Comparison of ENCODE assay signal across 8 cellular contexts in the genomic region with DNA sequence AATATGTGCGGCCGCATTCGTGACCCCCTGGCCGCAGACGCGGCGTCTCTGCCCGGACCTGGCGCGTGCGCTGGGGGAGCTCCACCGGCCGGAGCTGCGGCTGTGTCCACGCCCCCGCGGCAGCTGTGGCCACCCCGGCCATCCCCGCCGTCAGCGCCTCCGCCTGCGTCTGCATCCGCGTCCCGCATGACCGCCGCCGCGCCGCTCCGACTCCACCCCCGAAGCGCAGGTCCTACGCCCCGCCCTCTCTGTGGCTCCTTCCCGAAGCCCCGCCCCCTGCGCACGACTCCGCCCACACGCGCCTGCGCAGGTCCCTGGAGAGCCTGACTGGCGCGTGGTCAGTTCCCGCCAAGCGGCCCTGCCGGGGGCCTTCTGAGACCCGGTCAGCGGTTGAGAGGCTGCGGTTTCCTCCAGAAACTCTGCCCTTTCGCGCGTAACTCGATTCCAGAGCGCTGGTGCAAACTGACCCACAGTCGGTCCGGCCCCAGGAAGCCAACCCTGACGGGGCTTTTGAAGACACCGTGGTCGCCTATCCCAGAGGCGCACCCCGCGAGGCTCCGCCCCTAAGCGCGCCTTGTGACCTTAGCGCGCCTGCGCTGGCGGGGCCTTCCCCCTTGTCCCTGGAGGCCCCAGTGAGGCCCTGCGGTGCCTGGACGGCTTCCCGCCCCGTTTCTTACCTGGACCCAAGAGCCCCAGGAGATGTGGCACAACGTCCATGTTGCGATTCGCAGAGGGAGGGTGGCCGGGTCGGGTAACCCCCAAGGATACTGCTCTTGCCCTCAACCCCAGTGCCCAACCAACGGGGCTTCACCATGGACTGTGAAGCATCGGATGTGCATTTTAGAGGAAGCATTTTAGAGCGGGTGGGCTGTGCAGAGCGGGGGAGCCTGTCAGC. TPM values are rescaled to one million over a fixed set of nuclear protein-coding genes. Genes with fewer than 3 reads are reported as not detected.
DNase-seq lines count a peak whose midpoint lies in the region; ATAC-seq and TF ChIP-seq lines count a peak whose summit lies in the region.

A gene with protein sequence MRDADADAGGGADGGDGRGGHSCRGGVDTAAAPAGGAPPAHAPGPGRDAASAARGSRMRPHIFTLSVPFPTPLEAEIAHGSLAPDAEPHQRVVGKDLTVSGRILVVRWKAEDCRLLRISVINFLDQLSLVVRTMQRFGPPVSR (minus strand): TSS at position 554 of the 895 bp plus-strand sequence. CDS start 366 bp downstream, at position 188.

- H3K14ac ChIP-seq in trophoblast cell (ENCODE audit: low read length), result peak within 1 kb of the TSS; percentile 30

- H2BK120ac ChIP-seq in trophoblast cell (ENCODE audit: insufficient read depth, low read length, poor library complexity), result peak within 1 kb of the TSS; percentile 72

- no peaks in the 10 kb centered on the region for H3K9me3 ChIP-seq in SU-DHL-6 (ENCODE audit: insufficient read depth, low read length)
- no peaks in the 10 kb centered on the region for H3K9me3 ChIP-seq in trophoblast cell (ENCODE audit: insufficient read depth, low read depth, low read length)
- no peaks in the 10 kb centered on the region for H3K9me3 ChIP-seq in tibial nerve

- WGBS in trophoblast cell (ENCODE audit: extremely low coverage, insufficient coverage, insufficient read length), result no CpG with 5 or more reads among the region's 85 CpGs
- 9 to 49% methylated on average over 7 to 65 of the region's 85 CpGs for WGBS in tibial nerve, 2 donors

- DNase-seq in NCI-H1092 treated with DMSO at 0.1 percent for 48 hours (lab: John Stamatoyannopoulos, UW) (peak; percentile 92), Right ventricle myocardium superior (peak; percentile 95), trophoblast cell (peak; percentile 85 to 92), tibial nerve (ENCODE audit: low spot score in 2 of 2) (peak; percentile 86 to 90)
- peak; percentile 98 for DNase-seq in activated naive CD8-positive, alpha-beta T cell treated with anti-CD3 and anti-CD28 coated beads, Interleukin-2, amount 10 ng/mL, durations not matched to agents 7 days and 5 days

- H3K79me2 ChIP-seq in SU-DHL-6 (ENCODE audit: insufficient read depth, low read length) (no peaks in the 10 kb centered on the region), trophoblast cell (ENCODE audit: control insufficient read depth, insufficient read depth, low read length, poor library complexity) (no peaks in the 10 kb centered on the region)

- peaks cover 13% of the 10 kb centered on the region for H3K4me1 Mint-ChIP-seq in activated naive CD8-positive, alpha-beta T cell treated with anti-CD3 and anti-CD28 coated beads, Interleukin-2, amount 10 ng/mL, durations not matched to agents 7 days and 5 days

- peak within 1 kb of the TSS; percentile 78 for H3K9ac ChIP-seq in SU-DHL-6 (ENCODE audit: low read length)
- no peak within 1 kb of the TSS for H3K9ac ChIP-seq in trophoblast cell (ENCODE audit: low read length)

- peak; percentile 77 to 82 for TF ChIP-seq EP300 in tibial nerve (IDR thresholded peaks at IDR 0.05)

- H3K4me1 ChIP-seq in trophoblast cell (ENCODE audit: control insufficient read depth in 1 of 2, insufficient read depth in 2 of 2, low read length in 2 of 2), result peaks cover 5% of the 10 kb centered on the region in 2 experiments
- H3K4me1 ChIP-seq in tibial nerve, result peaks cover 0 to 12% (median 0%) of the 10 kb centered on the region in 4 donors

- H3K23ac ChIP-seq in trophoblast cell (ENCODE audit: low read length), result no peak within 1 kb of the TSS

- H3K4me2 ChIP-seq in SU-DHL-6 (ENCODE audit: low read depth, low read length, poor library complexity, severe bottlenecking), result peak within 1 kb of the TSS; percentile 89
- H3K4me2 ChIP-seq in trophoblast cell (ENCODE audit: low read length), result peak within 1 kb of the TSS; percentile 80

- H3K4me3 ChIP-seq in SU-DHL-6 (ENCODE audit: insufficient read depth, low read length, poor library complexity, severe bottlenecking) (peak within 1 kb of the TSS; percentile 71), trophoblast cell (ENCODE audit: low read depth, low read length) (peak within 1 kb of the TSS; percentile 68), tibial nerve (peak within 1 kb of the TSS; percentile 31 to 63 (median 46))

- no peaks in the 10 kb centered on the region for H3K27me3 Mint-ChIP-seq in activated naive CD8-positive, alpha-beta T cell treated with anti-CD3 and anti-CD28 coated beads, Interleukin-2, amount 10 ng/mL, durations not matched to agents 7 days and 5 days

- H2BK12ac ChIP-seq in trophoblast cell (ENCODE audit: low read length), result peak within 1 kb of the TSS; percentile 66

- H3K27me3 ChIP-seq in SU-DHL-6 (ENCODE audit: low read length), result no peaks in the 10 kb centered on the region
- no peaks in the 10 kb centered on the region for H3K27me3 ChIP-seq in trophoblast cell (ENCODE audit: insufficient read depth, low read length)
- H3K27me3 ChIP-seq in tibial nerve, result no peaks in the 10 kb centered on the region

- H4K91ac ChIP-seq in trophoblast cell (ENCODE audit: low read depth, low read length), result peak within 1 kb of the TSS; percentile 75

- no peaks in the 10 kb centered on the region for H3K9me2 ChIP-seq in SU-DHL-6 (replicated peaks; ENCODE audit: insufficient read depth, low read length)

- peak; percentile 66 for TF ChIP-seq POLR2A in GM10847 (IDR thresholded peaks at IDR 0.05; ENCODE audit: extremely low read depth, insufficient read length)
- peak; percentile 24 to 57 for TF ChIP-seq POLR2A in tibial nerve (IDR thresholded peaks at IDR 0.05)

- POLR2A ChIA-PET in activated naive CD8-positive, alpha-beta T cell treated with anti-CD3 and anti-CD28 coated beads, Interleukin-2, amount 10 ng/mL, durations not matched to agents 7 days and 5 days (lab: Charles Lee), result interaction anchor here (1.0 to 3.9 kb wide), 5 partner anchors 8 to 81 kb away, joined by 3 to 15 read pairs (median 4); a partner anchor contains a TSS

- ATAC-seq in HG02610 (IDR thresholded peaks at IDR 0.05; ENCODE audit: unreplicated experiment) (peak; percentile 79), Right ventricle myocardium superior (ENCODE audit: poor library complexity) (peak; percentile 97)
- peak; percentile 94 for ATAC-seq in activated naive CD8-positive, alpha-beta T cell treated with anti-CD3 and anti-CD28 coated beads, Interleukin-2, amount 10 ng/mL, durations not matched to agents 7 days and 5 days (ENCODE audit: low read depth)

- intact Hi-C loops in Right ventricle myocardium superior (cut with DNase I), result no loop called here

- peaks cover 5% of the 10 kb centered on the region for H3K79me1 ChIP-seq in trophoblast cell (ENCODE audit: low read length)

- no peak for TF ChIP-seq CTCF in SU-DHL-6 (IDR thresholded peaks at IDR 0.05; ENCODE audit: insufficient read depth, low read length, poor library complexity, severe bottlenecking)
- TF ChIP-seq CTCF in tibial nerve (IDR thresholded peaks at IDR 0.05), result no peak

- peak within 1 kb of the TSS; percentile 85 for H4K8ac ChIP-seq in trophoblast cell (ENCODE audit: low read depth, low read length)

- H2AFZ ChIP-seq in SU-DHL-6 (ENCODE audit: low read depth, low read length, severe bottlenecking) (no peak within 1 kb of the TSS), trophoblast cell (ENCODE audit: insufficient read depth, low read length, poor library complexity) (no peak within 1 kb of the TSS)

- H4K20me1 ChIP-seq in SU-DHL-6 (ENCODE audit: low read depth, low read length), result no peaks in the 10 kb centered on the region

- H2BK5ac ChIP-seq in trophoblast cell (ENCODE audit: low read depth, low read length, poor library complexity), result peak within 1 kb of the TSS; percentile 10

- no peaks in the 10 kb centered on the region for H3K9me3 Mint-ChIP-seq in activated naive CD8-positive, alpha-beta T cell treated with anti-CD3 and anti-CD28 coated beads, Interleukin-2, amount 10 ng/mL, durations not matched to agents 7 days and 5 days

- H3F3A ChIP-seq in SU-DHL-6 (ENCODE audit: insufficient read depth), result peaks cover 28% of the 10 kb centered on the region

- peak within 1 kb of the TSS; percentile 49 for H2AK5ac ChIP-seq in trophoblast cell (ENCODE audit: low read length)

- peak within 1 kb of the TSS; percentile 88 for H3K27ac ChIP-seq in SU-DHL-6 (ENCODE audit: low read depth, low read length)
- peak within 1 kb of the TSS; percentile 4 for H3K27ac ChIP-seq in trophoblast cell (ENCODE audit: low read depth, low read length)
- peak within 1 kb of the TSS; percentile 74 to 90 (median 82) for H3K27ac ChIP-seq in tibial nerve

- H3K4ac ChIP-seq in trophoblast cell (ENCODE audit: low read depth, low read length), result no peak within 1 kb of the TSS

- H3K36me3 ChIP-seq in SU-DHL-6 (ENCODE audit: low read length) (no peaks in the 10 kb centered on the region), trophoblast cell (ENCODE audit: control insufficient read depth in 1 of 2, insufficient read depth in 2 of 2, low read length in 2 of 2) (peaks cover 3 to 4% of the 10 kb centered on the region in 2 experiments), tibial nerve (peaks cover 0 to under 1% (median 0%) of the 10 kb centered on the region in 3 donors)

- peak within 1 kb of the TSS; percentile 85 for H3K4me3 Mint-ChIP-seq in activated naive CD8-positive, alpha-beta T cell treated with anti-CD3 and anti-CD28 coated beads, Interleukin-2, amount 10 ng/mL, durations not matched to agents 7 days and 5 days

- peaks cover 4% of the 10 kb centered on the region for H3K36me3 Mint-ChIP-seq in activated naive CD8-positive, alpha-beta T cell treated with anti-CD3 and anti-CD28 coated beads, Interleukin-2, amount 10 ng/mL, durations not matched to agents 7 days and 5 days

- H3K18ac ChIP-seq in trophoblast cell (ENCODE audit: low read length), result peak within 1 kb of the TSS; percentile 59

- peak within 1 kb of the TSS; percentile 94 for H3K27ac Mint-ChIP-seq in activated naive CD8-positive, alpha-beta T cell treated with anti-CD3 and anti-CD28 coated beads, Interleukin-2, amount 10 ng/mL, durations not matched to agents 7 days and 5 days

- H4K12ac ChIP-seq in trophoblast cell (ENCODE audit: low read depth, low read length), result peak within 1 kb of the TSS; percentile 90

RNA-seq across cellular contexts. Expression of the gene that starts here (rescaled TPM):
- total RNA-seq in activated naive CD8-positive, alpha-beta T cell treated with anti-CD3 and anti-CD28 coated beads, Interleukin-2, amount 10 ng/mL, durations not matched to agents 7 days and 5 days, result 10 to 100 TPM; 32.2 to 34.8 TPM
- 18.0 TPM for total RNA-seq in Right ventricle myocardium superior
- 20.9 and 21.3 TPM in 2 replicates for polyA plus RNA-seq in trophoblast cell (2013)
- 10 to 100 TPM; 18.8 to 46.5 (median 35.0) TPM for total RNA-seq in tibial nerve

Comparison
In these comparisons a context has a peak if more than half of its experiments do, and no peak if none do; other contexts are left out.
1. Peak in every context shown above with its lines: DNase-seq, ATAC-seq, H3K4me3 ChIP-seq and H3K27ac ChIP-seq.
2. H3K27ac ChIP-seq: peak in every context shown above with its lines; median percentile 88 in SU-DHL-6; 82 in tibial nerve; 4 in trophoblast cell.